25 cellular contexts compared by ENCODE assay signal in the genomic region with DNA sequence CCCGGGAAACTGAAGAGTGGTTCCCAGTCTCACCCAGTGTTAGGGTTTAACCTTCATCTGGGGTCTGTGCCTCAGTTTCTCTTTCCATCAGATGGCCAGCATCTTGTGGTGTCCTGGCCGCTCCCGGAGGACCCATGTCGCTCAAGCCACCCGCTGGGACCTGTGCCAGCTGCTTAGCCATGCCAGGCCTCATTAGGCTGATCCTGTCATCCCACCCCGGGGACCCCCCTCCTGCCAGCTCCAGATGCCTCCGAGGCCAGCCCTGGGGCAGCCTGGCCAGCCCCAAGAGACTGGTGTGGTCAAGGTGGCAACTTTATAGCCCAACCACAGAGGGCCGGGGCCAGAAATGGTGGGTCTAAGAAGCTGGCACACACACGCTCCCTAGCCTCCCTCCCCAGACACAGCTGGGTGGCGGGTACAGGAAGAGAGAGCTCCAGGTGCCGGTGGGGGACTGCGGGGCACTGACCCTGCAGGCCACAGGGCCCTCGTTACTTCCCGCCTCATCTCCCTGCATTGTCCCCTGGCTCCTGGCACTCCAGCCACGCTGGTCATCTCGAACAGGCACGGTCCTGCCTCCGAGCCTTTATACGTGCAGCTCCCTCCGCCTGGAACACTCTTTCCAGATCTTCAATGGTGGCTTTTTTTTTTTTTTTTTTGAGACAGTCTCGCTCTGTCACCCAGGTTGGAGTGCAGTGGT. TPM values are rescaled to one million over a fixed set of nuclear protein-coding genes. Genes with fewer than 3 reads are reported as not detected.
"Had no signal": no experiment of that assay in that cellular context is flagged by ENCODE, and none has a peak within 500 bp of the region (broad histone marks: within the 10 kb centered on the region; RNA-seq: fewer than 3 reads in every experiment).

No MANE protein-coding gene starts in this region.

- DNase-seq: IMR-90, Karpas-422, KG1, MG63, NCI-H1092 treated with DMSO at 0.1 percent for 48 hours, NCI-H1436, NCI-H187, NCI-H2029, NCI-H2081 treated with DMSO at 0.1 percent for 48 hours, NCI-H2171, NCI-H226, NCI-H446, NCI-H510A, NCI-H524 treated with DMSO at 0.1 percent for 48 hours, NCI-H69, NCI-H774, PC-3, Right ventricle myocardium superior, SIG-M5 had no signal

- FAIRE-seq: HepG2 had no signal

- H3K27ac ChIP-seq: SJSA1, SK-N-MC had no signal

- H3K4me3 ChIP-seq: MG63, SJSA1, SK-N-MC had no signal

- H3K9me3 ChIP-seq: MG63, SJSA1 had no signal

- ATAC-seq: HepG2, Panc1, PC-3 had no signal

- H3K36me3 ChIP-seq: MG63, SJSA1 had no signal

RNA-seq across cellular contexts. Expression of gene PRR22, which starts 23.7 kb away (rescaled TPM):
- total RNA-seq: IMR-90 had no signal

RNA-seq across cellular contexts. Expression of gene FUT6, which starts 31.2 kb away (rescaled TPM):
- total RNA-seq: HT1080, IMR-90, OCI-LY7, Right ventricle myocardium superior, SJSA1 had no signal
- polyA plus RNA-seq: IMR-90 had no signal

RNA-seq across cellular contexts. Expression of gene FUT3, which starts 43.0 kb away (rescaled TPM):
- total RNA-seq: HT1080, IMR-90, Right ventricle myocardium superior, SJSA1 had no signal
- polyA plus RNA-seq: IMR-90 had no signal
